Comparison of ENCODE assay signal across 8 cellular contexts in genomic region chr11:78645226-78646202, GRCh38.
DNase-seq lines count a peak whose midpoint lies in the region; ATAC-seq and TF ChIP-seq lines count a peak whose summit lies in the region.

No MANE protein-coding gene starts in this region.

- H3K36me3 ChIP-seq in DND-41 (ENCODE audit: insufficient read depth, low read length): no peaks in the 10 kb centered on the region

- no peaks in the 10 kb centered on the region for H3K9me3 ChIP-seq in DND-41 (ENCODE audit: insufficient read depth, low read length, severe bottlenecking)

- no peaks in the 10 kb centered on the region for H3K79me2 ChIP-seq in DND-41 (ENCODE audit: insufficient read depth, low read length)

- H3K27ac ChIP-seq in DND-41 (ENCODE audit: low read length): no peak overlapping the region

- H3K9ac ChIP-seq in DND-41 (ENCODE audit: low read depth, low read length): no peak overlapping the region

- H3K4me3 ChIP-seq in DND-41 (ENCODE audit: low read depth in 1 of 2, low read length in 2 of 2): no peak overlapping the region

- no peaks in the 10 kb centered on the region for H3K9me3 Mint-ChIP-seq in activated naive CD4-positive, alpha-beta T cell treated with anti-CD3 and anti-CD28 coated beads for 36 hours
- no peaks in the 10 kb centered on the region for H3K9me3 Mint-ChIP-seq in glutamatergic neuron (ENCODE audit: unreplicated experiment)
- H3K9me3 Mint-ChIP-seq in progenitor cell of endocrine pancreas (ENCODE audit: low read depth): no peaks in the 10 kb centered on the region

- no peaks in the 10 kb centered on the region for H3K36me3 Mint-ChIP-seq in activated naive CD4-positive, alpha-beta T cell treated with anti-CD3 and anti-CD28 coated beads for 36 hours (ENCODE audit: low read depth)
- H3K36me3 Mint-ChIP-seq in glutamatergic neuron (ENCODE audit: unreplicated experiment): no peaks in the 10 kb centered on the region
- no peaks in the 10 kb centered on the region for H3K36me3 Mint-ChIP-seq in progenitor cell of endocrine pancreas (ENCODE audit: insufficient read depth)

- intact Hi-C loops in activated naive CD4-positive, alpha-beta T cell treated with anti-CD3 and anti-CD28 coated beads for 36 hours (cut with micrococcal nuclease): loop anchor here (1.0 to 10.0 kb wide), 7 partner anchors 70 to 1509 kb away; no protein-coding TSS in a partner anchor

- H3K4me2 ChIP-seq in DND-41 (ENCODE audit: insufficient read depth, low read length): peak overlapping the region; percentile 25

- TF ChIP-seq CTCF in DND-41 (IDR thresholded peaks at IDR 0.05; ENCODE audit: borderline replicate concordance, extremely low read depth, low read length, poor library complexity, severe bottlenecking) (peak; percentile 100), glutamatergic neuron (IDR thresholded peaks at IDR 0.05; ENCODE audit: partially characterized antibody, unreplicated experiment) (peak; percentile 93), progenitor cell of endocrine pancreas (IDR thresholded peaks at IDR 0.05; ENCODE audit: unreplicated experiment) (peak; percentile 97)

- H3K27me3 ChIP-seq in DND-41 (ENCODE audit: insufficient read depth, low read length, poor library complexity): no peaks in the 10 kb centered on the region

- DNase-seq in DND-41 (peak; percentile 64), LoVo (ENCODE audit: low spot score) (peak; percentile 72), SK-MEL-5 (ENCODE audit: low read depth, low spot score) (peak; percentile 70), glutamatergic neuron (peak; percentile 84), progenitor cell of endocrine pancreas (ENCODE audit: low spot score, unreplicated experiment) (peak; percentile 78)
- DNase-seq in activated naive CD4-positive, alpha-beta T cell treated with anti-CD3 and anti-CD28 coated beads for 36 hours: peak; percentile 70
- no peak for DNase-seq in central memory CD4-positive, alpha-beta T cell

- in situ Hi-C loops in SK-MEL-5 (cut with HindIII; ENCODE audit: low pct_unique_long_range_greater_than_20kb, low sequenced_read_pairs): no loop called here

- CTCF ChIA-PET in activated naive CD4-positive, alpha-beta T cell treated with anti-CD3 and anti-CD28 coated beads for 36 hours (lab: Charles Lee): interaction anchor here (0.5 to 9.4 kb wide), 56 partner anchors 8 to 1835 kb away, joined by 3 to 178 read pairs (median 4); partner anchors contain the start of gene NARS2

- H3K4me1 Mint-ChIP-seq in activated naive CD4-positive, alpha-beta T cell treated with anti-CD3 and anti-CD28 coated beads for 36 hours (ENCODE audit: low read depth): peaks cover 23% of the 10 kb centered on the region
- no peaks in the 10 kb centered on the region for H3K4me1 Mint-ChIP-seq in glutamatergic neuron (ENCODE audit: low read depth, unreplicated experiment)
- H3K4me1 Mint-ChIP-seq in progenitor cell of endocrine pancreas (ENCODE audit: low read depth): no peaks in the 10 kb centered on the region

- H3K4me3 Mint-ChIP-seq in activated naive CD4-positive, alpha-beta T cell treated with anti-CD3 and anti-CD28 coated beads for 36 hours: no peak overlapping the region
- H3K4me3 Mint-ChIP-seq in glutamatergic neuron (ENCODE audit: unreplicated experiment) (no peak overlapping the region), progenitor cell of endocrine pancreas (ENCODE audit: low read depth) (no peak overlapping the region)

- peak; percentile 85 for ATAC-seq in DND-41 (ENCODE audit: insufficient read depth, low read depth)
- peak; percentile 89 for ATAC-seq in GM21619 (IDR thresholded peaks at IDR 0.05; ENCODE audit: unreplicated experiment)

- no peaks in the 10 kb centered on the region for H3K27me3 Mint-ChIP-seq in activated naive CD4-positive, alpha-beta T cell treated with anti-CD3 and anti-CD28 coated beads for 36 hours (ENCODE audit: low read depth)
- H3K27me3 Mint-ChIP-seq in glutamatergic neuron (ENCODE audit: unreplicated experiment): no peaks in the 10 kb centered on the region
- peaks cover 4% of the 10 kb centered on the region for H3K27me3 Mint-ChIP-seq in progenitor cell of endocrine pancreas

- no peak overlapping the region for H3K27ac Mint-ChIP-seq in activated naive CD4-positive, alpha-beta T cell treated with anti-CD3 and anti-CD28 coated beads for 36 hours
- H3K27ac Mint-ChIP-seq in glutamatergic neuron (ENCODE audit: unreplicated experiment) (no peak overlapping the region), progenitor cell of endocrine pancreas (no peak overlapping the region)

- peak overlapping the region; percentile 36; the same call in 1 of the 2 replicates for H2AFZ ChIP-seq in DND-41 (ENCODE audit: low read depth, low read length)

- H3K4me1 ChIP-seq in DND-41 (ENCODE audit: insufficient read depth, low read length): no peaks in the 10 kb centered on the region; the same call in 1 of the 2 replicates

- H4K20me1 ChIP-seq in DND-41 (ENCODE audit: insufficient read depth, low read length): 0 out of 2 replicates have a peak, but pooled peaks cover 3% of the 10 kb centered on the region
